ENCODE assay signal across 16 cellular contexts in the genomic region with DNA sequence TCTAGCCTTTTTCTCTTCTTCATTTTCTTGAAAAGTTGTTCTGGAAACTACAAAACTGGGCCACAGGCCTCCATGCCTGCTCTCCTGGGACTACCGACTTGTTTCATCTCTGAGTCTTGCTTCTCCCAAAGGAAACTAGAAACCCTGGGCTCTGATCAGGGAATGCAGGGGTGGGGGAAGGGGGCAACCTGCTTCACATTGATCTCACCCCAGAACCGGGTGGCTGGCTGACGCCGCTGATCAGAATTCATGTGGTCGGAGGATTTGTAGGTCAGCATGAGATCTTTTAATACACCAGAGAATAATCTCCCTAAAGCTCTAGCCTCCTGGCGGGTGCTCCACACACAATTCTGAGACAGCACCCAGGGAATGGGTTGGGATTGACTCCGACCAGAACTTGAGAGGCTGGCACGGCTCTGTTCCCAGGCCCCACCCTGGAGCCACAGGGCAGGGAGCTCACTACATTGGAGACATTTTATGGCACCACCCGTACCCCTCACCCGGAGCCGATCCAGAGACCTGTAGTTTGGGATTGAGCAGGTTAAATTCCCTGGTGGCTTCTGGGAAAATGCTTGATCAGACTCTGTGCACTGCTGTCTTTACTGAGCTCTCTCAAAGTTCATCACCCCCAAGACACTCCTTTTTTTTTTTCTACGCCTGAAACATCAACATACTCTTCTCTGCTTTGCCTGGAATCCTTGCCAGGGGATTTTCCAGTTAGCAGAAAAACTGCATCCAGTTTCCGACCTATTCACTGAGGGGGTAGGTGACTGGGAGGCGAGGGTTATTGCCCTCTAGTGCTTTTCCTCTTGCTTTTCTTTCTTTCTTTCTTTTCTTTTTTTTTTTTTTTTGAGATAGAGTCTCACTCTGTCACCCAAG. TPM values are rescaled to one million over a fixed set of nuclear protein-coding genes. Genes with fewer than 3 reads are reported as not detected.
DNase-seq lines count a peak whose midpoint lies in the region; ATAC-seq, FAIRE-seq and TF ChIP-seq lines count a peak whose summit lies in the region.
"Had no signal": no experiment of that assay in that cellular context is flagged by ENCODE, and none has a peak within 500 bp of the region (broad histone marks: within the 10 kb centered on the region; RNA-seq: fewer than 3 reads in every experiment).

No MANE protein-coding gene starts in this region.

- no peaks in the 10 kb centered on the region for H3K27me3 ChIP-seq in transverse colon

- H3K9me3 ChIP-seq in transverse colon, result no peaks in the 10 kb centered on the region

- no peak for TF ChIP-seq EP300 in transverse colon (IDR thresholded peaks at IDR 0.05; ENCODE audit: low read depth)

- H3K27ac ChIP-seq in transverse colon, result peak overlapping the region; percentile 69 to 85 (median 84)

- 0 to 36% methylated on average over 2 to 14 of the region's 14 CpGs for WGBS in transverse colon (ENCODE audit: low coverage in 1 of 2), 2 donors

- FAIRE-seq in RCC 7860 (lab: Jason Lieb, UNC), result no peak
- FAIRE-seq: GM18507, keratinocyte, small intestine had no signal

- intact Hi-C loops in transverse colon (cut with DNase I; ENCODE audit: low total_unique reads), result loop anchor here (5.0 kb wide), 1 partner anchor 60 kb away; no protein-coding TSS in a partner anchor

- H3K4me3 Mint-ChIP-seq in nephron progenitor cell, result peak overlapping the region; percentile 42
- H3K4me3 Mint-ChIP-seq: activated naive CD4-positive, alpha-beta T cell treated with anti-CD3 and anti-CD28 coated beads for 36 hours; effector memory CD8-positive, alpha-beta T cell had no signal

- no peaks in the 10 kb centered on the region for H3K36me3 Mint-ChIP-seq in nephron progenitor cell (ENCODE audit: low read depth)

- no peaks in the 10 kb centered on the region for H3K36me3 ChIP-seq in transverse colon

- ATAC-seq in GM21447 (IDR thresholded peaks at IDR 0.05; ENCODE audit: unreplicated experiment), result no peak
- ATAC-seq in GM19455 (IDR thresholded peaks at IDR 0.05; ENCODE audit: unreplicated experiment), result no peak
- ATAC-seq in HG02678 (IDR thresholded peaks at IDR 0.05; ENCODE audit: unreplicated experiment), result no peak
- ATAC-seq: effector memory CD8-positive, alpha-beta T cell had no signal

- no peak for TF ChIP-seq POLR2A in transverse colon (IDR thresholded peaks at IDR 0.05)

- H3K4me3 ChIP-seq in fibroblast of mammary gland (ENCODE audit: control insufficient read depth, low read depth, low read length) (no peak overlapping the region), transverse colon (no peak overlapping the region)

- in situ Hi-C loops in transverse colon (cut with MboI; ENCODE audit: low pct_ligation_motif_present in 1 of 4, low pct_unique_long_range_greater_than_20kb in 1 of 4, low sequenced_read_pairs in 3 of 4), result no loop called here

- H3K27ac Mint-ChIP-seq in nephron progenitor cell, result peak overlapping the region; percentile 98
- H3K27ac Mint-ChIP-seq: activated naive CD4-positive, alpha-beta T cell treated with anti-CD3 and anti-CD28 coated beads for 36 hours; effector memory CD8-positive, alpha-beta T cell had no signal

- DNase-seq in RCC 7860 (ENCODE audit: low spot score) (peak; percentile 45), fibroblast of mammary gland (ENCODE audit: low read depth) (peak; percentile 41), nephron progenitor cell (no peak), transverse colon (peak; percentile 40), hippocampal formation (lab: John Stamatoyannopoulos, UW) (no peak)
- DNase-seq: activated naive CD4-positive, alpha-beta T cell treated with anti-CD3 and anti-CD28 coated beads for 36 hours; DMS79 treated with DMSO at 0.1 percent for 48 hours; effector memory CD8-positive, alpha-beta T cell; KG1; small intestine; stimulated activated CD8-positive, alpha-beta memory T cell treated with anti-CD3 and anti-CD28 coated beads, Interleukin-4, amount 100 ng/mL, for 48 hours had no signal

- no peaks in the 10 kb centered on the region for H3K9me3 Mint-ChIP-seq in nephron progenitor cell
- H3K9me3 Mint-ChIP-seq: activated naive CD4-positive, alpha-beta T cell treated with anti-CD3 and anti-CD28 coated beads for 36 hours; effector memory CD8-positive, alpha-beta T cell had no signal

- peaks cover 10% of the 10 kb centered on the region for H3K27me3 Mint-ChIP-seq in nephron progenitor cell (ENCODE audit: low read depth, poor library complexity)

- TF ChIP-seq CTCF in fibroblast of mammary gland (conservative IDR thresholded peaks at IDR 0.05; ENCODE audit: control insufficient read depth, insufficient read depth, low read depth, low read length) (no peak), nephron progenitor cell (IDR thresholded peaks at IDR 0.05) (no peak), transverse colon (IDR thresholded peaks at IDR 0.05) (no peak)

- H3K4me1 ChIP-seq in transverse colon, result peaks cover 25 to 52% (median 39%) of the 10 kb centered on the region in 4 donors

- peaks cover 71% of the 10 kb centered on the region for H3K4me1 Mint-ChIP-seq in nephron progenitor cell

RNA-seq across cellular contexts. Expression of a gene that starts 12.2 kb away (rescaled TPM):
- total RNA-seq in transverse colon, result 100 to 1,000 TPM; 115 to 326 (median 199) TPM
- total RNA-seq: activated naive CD4-positive, alpha-beta T cell treated with anti-CD3 and anti-CD28 coated beads for 36 hours had no signal

Comparison
In these comparisons a context has a peak if more than half of its experiments do, and no peak if none do; other contexts are left out.
1. DNase-seq: peak in RCC 7860 (single experiment), fibroblast of mammary gland (single experiment) and transverse colon (single experiment); none in nephron progenitor cell (single experiment) and hippocampal formation (0 of 2).